Comparison of ENCODE assay signal across 24 cellular contexts in genomic region chr14:29900609-29901350, GRCh38. TPM values are rescaled to one million over a fixed set of nuclear protein-coding genes. Genes with fewer than 3 reads are reported as not detected.
DNase-seq lines count a peak whose midpoint lies in the region; ATAC-seq and TF ChIP-seq lines count a peak whose summit lies in the region.
"Had no signal": no experiment of that assay in that cellular context is flagged by ENCODE, and none has a peak within 500 bp of the region (broad histone marks: within the 10 kb centered on the region; RNA-seq: fewer than 3 reads in every experiment).

No MANE protein-coding gene starts in this region.

- no peaks in the 10 kb centered on the region for H3K9me3 ChIP-seq in prostate gland

- H3K36me3 ChIP-seq in prostate gland: no peaks in the 10 kb centered on the region

- peak; percentile 44 for ATAC-seq in HG03103 (IDR thresholded peaks at IDR 0.05; ENCODE audit: low read depth, unreplicated experiment)
- ATAC-seq in omental fat pad (ENCODE audit: low FRiP score): no peak
- ATAC-seq: HCT116, PC-3 had no signal

- TF ChIP-seq CTCF in astrocyte of the cerebellum (IDR thresholded peaks at IDR 0.05; ENCODE audit: low read depth, low read length, missing control alignments) (no peak), prostate gland (IDR thresholded peaks at IDR 0.05) (no peak), omental fat pad (IDR thresholded peaks at IDR 0.05) (no peak)

- no peaks in the 10 kb centered on the region for H3K4me1 ChIP-seq in prostate gland (replicated peaks)

- H3K27me3 ChIP-seq in prostate gland (replicated peaks; ENCODE audit: insufficient read depth): no peaks in the 10 kb centered on the region

- intact Hi-C loops in prostate gland (cut with DNase I): no loop called here

- peak; percentile 5 for DNase-seq in NCI-H526 treated with DMSO at 0.1 percent for 48 hours (lab: John Stamatoyannopoulos, UW)
- DNase-seq in NCI-H526 (lab: John Stamatoyannopoulos, UW): no peak
- peak; percentile 11 for DNase-seq in astrocyte of the cerebellum (ENCODE audit: low read depth)
- DNase-seq in smooth muscle cell of the brain vasculature (ENCODE audit: low read depth, low spot score): peak; percentile 15
- DNase-seq in prostate gland (ENCODE audit: low spot score): no peak
- DNase-seq in omental fat pad (ENCODE audit: low spot score): no peak
- DNase-seq in RKO (ENCODE audit: low spot score): no peak
- DNase-seq: GF-D8, GM23248, IMR-90, Karpas-422, MM.1S, NCI-H1092 treated with DMSO at 0.1 percent for 48 hours, NCI-H1694, NCI-H2081 treated with DMSO at 0.1 percent for 48 hours, NCI-H82, PC-3, SIG-M5, T-helper 1 cell had no signal

- in situ Hi-C loops in astrocyte of the cerebellum (cut with HindIII; ENCODE audit: low sequenced_read_pairs): no loop called here

- no peak for TF ChIP-seq POLR2A in prostate gland (IDR thresholded peaks at IDR 0.05)

- H3K27ac ChIP-seq in prostate gland: no peak overlapping the region
- H3K27ac ChIP-seq: 22Rv1, GM23248, RWPE1 had no signal

- WGBS in prostate gland: 94% methylated on average over 4 of the region's 4 CpGs

- H3K4me3 ChIP-seq in astrocyte of the cerebellum (ENCODE audit: low read depth, low read length): no peak overlapping the region
- H3K4me3 ChIP-seq in prostate gland: no peak overlapping the region
- H3K4me3 ChIP-seq: GM23248 had no signal

RNA-seq across cellular contexts. Expression of gene PRKD1, which starts 26.9 kb away (rescaled TPM):
- total RNA-seq in prostate gland: 10 to 100 TPM; 45.0 to 82.0 TPM
- total RNA-seq in omental fat pad: 10 to 100 TPM in 3 of 4 donors, 1 to 10 TPM in 1; 9.1 to 34.7 (median 14.6) TPM
- total RNA-seq: HT-29 had no signal

Comparison
In these comparisons a context has a peak if more than half of its experiments do, and no peak if none do; other contexts are left out.
1. DNase-seq: peak in NCI-H526 treated with DMSO at 0.1 percent for 48 hours (single experiment), astrocyte of the cerebellum (single experiment) and smooth muscle cell of the brain vasculature (single experiment); none in NCI-H526 (0 of 2), prostate gland (single experiment), omental fat pad (single experiment) and RKO (single experiment).